Comparison of ENCODE assay signal across 9 cellular contexts in genomic region chr11:118532091-118532490, GRCh38. TPM values are rescaled to one million over a fixed set of nuclear protein-coding genes. Genes with fewer than 3 reads are reported as not detected.
DNase-seq lines count a peak whose midpoint lies in the region; ATAC-seq and TF ChIP-seq lines count a peak whose summit lies in the region.
"Had no signal": no experiment of that assay in that cellular context is flagged by ENCODE, and none has a peak within 500 bp of the region (broad histone marks: within the 10 kb centered on the region; RNA-seq: fewer than 3 reads in every experiment).

No MANE protein-coding gene starts in this region.

- H3K9me3 ChIP-seq in OCI-LY3 (ENCODE audit: insufficient read depth, low read length), result no peaks in the 10 kb centered on the region
- H3K9me3 ChIP-seq in effector memory CD4-positive, alpha-beta T cell (ENCODE audit: control insufficient read depth, low read length), result no peaks in the 10 kb centered on the region
- H3K9me3 ChIP-seq in neural cell (ENCODE audit: low read length), result no peaks in the 10 kb centered on the region
- no peaks in the 10 kb centered on the region for H3K9me3 ChIP-seq in WERI-Rb-1 (ENCODE audit: severe bottlenecking)

- H3K9me2 ChIP-seq in neural cell (ENCODE audit: insufficient read depth, low read length), result no peaks in the 10 kb centered on the region

- ATAC-seq in GM18870 (IDR thresholded peaks at IDR 0.05; ENCODE audit: unreplicated experiment) (no peak), GM19452 (IDR thresholded peaks at IDR 0.05; ENCODE audit: unreplicated experiment) (no peak)

- H3K27me3 ChIP-seq in OCI-LY3 (ENCODE audit: low read depth, low read length) (no peaks in the 10 kb centered on the region), neural cell (ENCODE audit: insufficient read depth, low read depth, low read length) (no peaks in the 10 kb centered on the region), WERI-Rb-1 (ENCODE audit: insufficient read depth, low read depth, severe bottlenecking) (no peaks in the 10 kb centered on the region)
- no peaks in the 10 kb centered on the region for H3K27me3 ChIP-seq in effector memory CD4-positive, alpha-beta T cell (replicated peaks; ENCODE audit: control insufficient read depth, insufficient read depth, low read length, poor library complexity, severe bottlenecking)

- peak overlapping the region; percentile 87; the same call in 1 of the 2 replicates for H3K4me3 ChIP-seq in OCI-LY3 (ENCODE audit: low read length)
- H3K4me3 ChIP-seq in effector memory CD4-positive, alpha-beta T cell (ENCODE audit: insufficient read depth, low read depth, low read length, poor library complexity, severe bottlenecking), result no peak overlapping the region
- peak overlapping the region; percentile 82 for H3K4me3 ChIP-seq in neural cell (ENCODE audit: low read length)
- H3K4me3 ChIP-seq in WERI-Rb-1 (ENCODE audit: low read depth, low read length), result no peak overlapping the region

- no peak overlapping the region for H3K9ac ChIP-seq in OCI-LY3 (ENCODE audit: low read length)
- H3K9ac ChIP-seq in neural cell (ENCODE audit: low read length), result peak overlapping the region; percentile 97

- H3K79me2 ChIP-seq in OCI-LY3 (ENCODE audit: low read length) (no peaks in the 10 kb centered on the region), neural cell (replicated peaks; ENCODE audit: insufficient read depth, low read length) (peaks cover 24% of the 10 kb centered on the region)

- TF ChIP-seq EP300 in neural cell (conservative IDR thresholded peaks at IDR 0.05; ENCODE audit: poor library complexity, severe bottlenecking), result no peak

- no peak for TF ChIP-seq CTCF in C4-2B (conservative IDR thresholded peaks at IDR 0.05)
- no peak for TF ChIP-seq CTCF in OCI-LY3 (IDR thresholded peaks at IDR 0.05; ENCODE audit: low read depth, low read length)
- no peak for TF ChIP-seq CTCF in neural cell (IDR thresholded peaks at IDR 0.05; ENCODE audit: poor library complexity, severe bottlenecking)
- TF ChIP-seq CTCF in WERI-Rb-1 (IDR thresholded peaks at IDR 0.05; ENCODE audit: low read depth, low read length), result no peak

- peaks cover 12% of the 10 kb centered on the region for H3K4me1 ChIP-seq in OCI-LY3 (ENCODE audit: low read length)
- H3K4me1 ChIP-seq in effector memory CD4-positive, alpha-beta T cell (ENCODE audit: control insufficient read depth, insufficient read depth, low read length, poor library complexity, severe bottlenecking), result peaks cover 14% of the 10 kb centered on the region

- peak overlapping the region; percentile 80; the same call in 1 of the 2 replicates for H3K4me2 ChIP-seq in OCI-LY3 (ENCODE audit: low read length)
- H3K4me2 ChIP-seq in neural cell (ENCODE audit: low read length), result peak overlapping the region; percentile 87

- H4K20me1 ChIP-seq in OCI-LY3 (ENCODE audit: insufficient read depth, low read length), result no peaks in the 10 kb centered on the region
- H4K20me1 ChIP-seq in neural cell (ENCODE audit: insufficient read depth), result no peaks in the 10 kb centered on the region

- H3K36me3 ChIP-seq in OCI-LY3 (replicated peaks; ENCODE audit: low read depth, low read length) (no peaks in the 10 kb centered on the region), neural cell (ENCODE audit: insufficient read depth, low read length) (no peaks in the 10 kb centered on the region), WERI-Rb-1 (peaks cover 8% of the 10 kb centered on the region)
- peaks cover 9% of the 10 kb centered on the region for H3K36me3 ChIP-seq in effector memory CD4-positive, alpha-beta T cell (ENCODE audit: control insufficient read depth, insufficient read depth, low read length)

- H2AFZ ChIP-seq in OCI-LY3 (ENCODE audit: low read depth, low read length), result no peak overlapping the region
- H2AFZ ChIP-seq in neural cell (ENCODE audit: low read depth, low read length), result no peak overlapping the region

- TF ChIP-seq RAD21 in neural cell (conservative IDR thresholded peaks at IDR 0.05), result no peak

- H3F3A ChIP-seq in neural cell (ENCODE audit: insufficient read depth, low read length, poor library complexity, severe bottlenecking), result no peaks in the 10 kb centered on the region

- DNase-seq in effector memory CD4-positive, alpha-beta T cell, result no peak
- DNase-seq in WERI-Rb-1 (no peak), NCI-H1417 (lab: John Stamatoyannopoulos, UW) (no peak)
- DNase-seq: right cardiac atrium had no signal

- peak overlapping the region; percentile 74 for H3K27ac ChIP-seq in C4-2B
- no peak overlapping the region for H3K27ac ChIP-seq in OCI-LY3 (ENCODE audit: low read length)
- peak overlapping the region; percentile 48 for H3K27ac ChIP-seq in effector memory CD4-positive, alpha-beta T cell (ENCODE audit: insufficient read depth, low read length, poor library complexity, severe bottlenecking)
- peak overlapping the region; percentile 89 for H3K27ac ChIP-seq in neural cell (ENCODE audit: low read length)
- H3K27ac ChIP-seq in WERI-Rb-1, result no peak overlapping the region

TF ChIP-seq in neural cell, 6 proteins besides CTCF, POLR2A, EP300 and RAD21:
- TF ChIP-seq MXI1 (conservative IDR thresholded peaks at IDR 0.05; ENCODE audit: poor library complexity, severe bottlenecking), result no peak
- TF ChIP-seq SMC3 (conservative IDR thresholded peaks at IDR 0.05; ENCODE audit: poor library complexity), result no peak
- TF ChIP-seq REST (IDR thresholded peaks at IDR 0.05; ENCODE audit: borderline replicate concordance), result no peak
- TF ChIP-seq POLR2AphosphoS5 (IDR thresholded peaks at IDR 0.05), result no peak
- no peak for TF ChIP-seq EZH2 (IDR thresholded peaks at IDR 0.05; ENCODE audit: borderline replicate concordance, insufficient read depth, low read length, poor library complexity, severe bottlenecking)
- TF ChIP-seq TAF1 (IDR thresholded peaks at IDR 0.05; ENCODE audit: low read depth), result no peak

RNA-seq across cellular contexts. Expression of gene TMEM25, which starts 1.1 kb away (rescaled TPM):
- polyA plus RNA-seq in neural cell, result 139 and 154 TPM in 2 replicates
- 93.3 and 102 TPM in 2 replicates for polyA minus RNA-seq in neural cell

RNA-seq across cellular contexts. Expression of gene TTC36, which starts 4.8 kb away (rescaled TPM):
- polyA plus RNA-seq in neural cell, result 1.3 and 4.3 TPM in 2 replicates
- polyA minus RNA-seq in neural cell, result 2.9 and 3.9 TPM in 2 replicates

RNA-seq across cellular contexts. Expression of gene IFT46, which starts 33.6 kb away (rescaled TPM):
- polyA plus RNA-seq in neural cell, result 70.3 and 75.5 TPM in 2 replicates
- polyA minus RNA-seq in neural cell, result 44.1 and 50.6 TPM in 2 replicates

RNA-seq across cellular contexts. Expression of gene ARCN1, which starts 40.1 kb away (rescaled TPM):
- 67.2 and 68.4 TPM in 2 replicates for polyA plus RNA-seq in neural cell
- 94.5 and 108 TPM in 2 replicates for polyA minus RNA-seq in neural cell

Comparison
In these comparisons a context has a peak if more than half of its experiments do, and no peak if none do; other contexts are left out.
1. H3K27ac ChIP-seq: peak in C4-2B (single experiment), effector memory CD4-positive, alpha-beta T cell (single experiment) and neural cell (single experiment); none in OCI-LY3 (single experiment) and WERI-Rb-1 (single experiment).
2. H3K4me3 ChIP-seq: peak in OCI-LY3 (single experiment) and neural cell (single experiment); none in effector memory CD4-positive, alpha-beta T cell (single experiment) and WERI-Rb-1 (single experiment).